8 cellular contexts compared by ENCODE assay signal in genomic region chr7:100693312-100694195, GRCh38. TPM values are rescaled to one million over a fixed set of nuclear protein-coding genes. Genes with fewer than 3 reads are reported as not detected.
DNase-seq lines count a peak whose midpoint lies in the region; ATAC-seq and TF ChIP-seq lines count a peak whose summit lies in the region.

No MANE protein-coding gene starts in this region.

- H3K27ac ChIP-seq in C4-2B = peak overlapping the region; percentile 86
- H3K27ac ChIP-seq in dorsolateral prefrontal cortex = peak overlapping the region in 58 of 59 donors; percentile 26 to 95 (median 84)
- peak overlapping the region; percentile 76 for H3K27ac ChIP-seq in muscle layer of colon (ENCODE audit: low read depth, low read length)

- peak; percentile 65 for DNase-seq in NB4 (ENCODE audit: low read depth)
- no peak for DNase-seq in dorsolateral prefrontal cortex
- DNase-seq in dedifferentiated amniotic fluid mesenchymal stem cell (ENCODE audit: extremely low spot score) = no peak
- DNase-seq in A172 (ENCODE audit: low spot score) = no peak
- no peak for DNase-seq in NOMO-1 treated with DMSO at 0.1 percent for 48 hours (lab: John Stamatoyannopoulos, UW; ENCODE audit: unreplicated experiment)

- no peak for TF ChIP-seq CTCF in C4-2B (conservative IDR thresholded peaks at IDR 0.05)
- no peak for TF ChIP-seq CTCF in NB4 (IDR thresholded peaks at IDR 0.05; ENCODE audit: low read depth, low read length)
- TF ChIP-seq CTCF in dorsolateral prefrontal cortex (IDR thresholded peaks at IDR 0.05 in 54 of 56, conservative IDR thresholded peaks at IDR 0.05 in 2 of 56; ENCODE audit: low read depth in 1 of 56, partially characterized antibody in 56 of 56) = no peak

- peak; percentile 17 for ATAC-seq in GM19395 (IDR thresholded peaks at IDR 0.05; ENCODE audit: unreplicated experiment)

- H3K4me3 ChIP-seq in NB4 (ENCODE audit: low read depth, low read length) (peak overlapping the region; percentile 66), dorsolateral prefrontal cortex (peak overlapping the region; percentile 54 to 96 (median 84)), muscle layer of colon (ENCODE audit: low read depth in 1 of 2, low read length in 2 of 2) (peak overlapping the region; percentile 62 to 80)

- H3K36me3 ChIP-seq in muscle layer of colon (ENCODE audit: insufficient read depth, low read length) = no peaks in the 10 kb centered on the region

- H3K27me3 ChIP-seq in dorsolateral prefrontal cortex (no peaks in the 10 kb centered on the region), muscle layer of colon (ENCODE audit: control insufficient read depth in 1 of 2, insufficient read depth in 2 of 2, low read length in 2 of 2) (no peaks in the 10 kb centered on the region)

- H3K9me3 ChIP-seq in muscle layer of colon (ENCODE audit: low read length) = no peaks in the 10 kb centered on the region

- H3K4me1 ChIP-seq in muscle layer of colon (ENCODE audit: insufficient read depth, low read length) = peaks cover 35% of the 10 kb centered on the region

- H3K9ac ChIP-seq in muscle layer of colon (ENCODE audit: low read length) = peak overlapping the region; percentile 80

- no peak for TF ChIP-seq POLR2A in NB4 (IDR thresholded peaks at IDR 0.05; ENCODE audit: extremely low read depth, insufficient read length)

- intact Hi-C loops in dorsolateral prefrontal cortex (cut with DNase I) = loop anchor here (1.0 to 5.0 kb wide), 8 partner anchors 12 to 266 kb away; partner anchors contain the start of genes FBXO24 (in 1 of the 2), LRCH4 (in 1 of the 2), MEPCE (in 1 of the 2) and MOSPD3 (in 1 of the 2)

RNA-seq across cellular contexts. Expression of gene GIGYF1, which starts 0.5 kb away (rescaled TPM):
- 10 to 100 TPM; 35.0 to 77.6 (median 49.7) TPM for total RNA-seq in dorsolateral prefrontal cortex
- 12.5 and 16.6 TPM in 2 replicates for total RNA-seq in A172 (2014; rRNA removed; shearing (Covaris generic))

RNA-seq across cellular contexts. Expression of gene POP7, which starts 12.4 kb away (rescaled TPM):
- 10 to 100 TPM; 20.7 to 61.9 (median 42.4) TPM for total RNA-seq in dorsolateral prefrontal cortex
- 76.9 and 110 TPM in 2 replicates for total RNA-seq in A172 (2014; rRNA removed; shearing (Covaris generic))

RNA-seq across cellular contexts. Expression of gene GNB2, which starts 20.0 kb away (rescaled TPM):
- 100 to 1,000 TPM; 119 to 205 (median 150) TPM for total RNA-seq in dorsolateral prefrontal cortex
- 94.3 and 104 TPM in 2 replicates for total RNA-seq in A172 (2014; rRNA removed; shearing (Covaris generic))

RNA-seq across cellular contexts. Expression of gene EPO, which starts 26.7 kb away (rescaled TPM):
- total RNA-seq in dorsolateral prefrontal cortex = 1 to 10 TPM in 1 of 120 experiments, under 1 TPM in 9, not detected in 110; 0.33 to 1.0 (median 0.47) TPM
- total RNA-seq in A172 (2014; rRNA removed; shearing (Covaris generic)) = not detected in 2 replicates

RNA-seq across cellular contexts. Expression of gene ACTL6B, which starts 37.3 kb away (rescaled TPM):
- total RNA-seq in dorsolateral prefrontal cortex = 10 to 100 TPM; 20.5 to 98.3 (median 64.7) TPM
- not detected in 2 replicates for total RNA-seq in A172 (2014; rRNA removed; shearing (Covaris generic))
